In the genomic region with DNA sequence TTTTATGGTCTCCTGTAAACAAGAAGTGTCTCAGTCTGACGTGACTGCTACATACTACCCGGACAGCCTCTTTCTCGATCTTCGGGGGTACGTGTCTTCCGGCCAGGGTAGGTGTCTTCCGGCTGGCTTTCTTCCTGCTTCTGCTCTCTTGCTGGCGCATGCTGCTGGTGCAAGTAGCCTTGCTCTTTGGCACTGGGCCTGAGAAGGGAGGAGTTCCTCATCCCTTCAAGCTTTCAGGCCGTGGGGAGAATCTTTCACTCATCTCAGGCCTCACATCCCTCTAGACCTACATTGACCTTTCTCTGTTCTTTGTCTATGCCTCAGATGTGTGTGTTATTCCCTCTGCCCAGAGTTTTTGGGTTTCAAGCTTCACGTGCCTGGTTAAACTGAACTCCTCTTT, we compare ENCODE assay signal across 7 cellular contexts.
"Had no signal": no experiment of that assay in that cellular context is flagged by ENCODE, and none has a peak within 500 bp of the region (broad histone marks: within the 10 kb centered on the region; RNA-seq: fewer than 3 reads in every experiment).

No MANE protein-coding gene starts in this region.

- H3K4me3 Mint-ChIP-seq: HFFc6 had no signal

- H3K27ac ChIP-seq: GM23248, HL-60 had no signal

- H3K9ac ChIP-seq: GM23248 had no signal

- H3K36me3 Mint-ChIP-seq: IgD-negative memory B cell had no signal

- H2AFZ ChIP-seq: GM23248 had no signal

- H3K4me1 Mint-ChIP-seq: IgD-negative memory B cell had no signal

- H3K9me3 ChIP-seq: HAP-1 had no signal

- H3K27ac Mint-ChIP-seq: HFFc6, IgD-negative memory B cell had no signal

- H3K36me3 ChIP-seq: HAP-1 had no signal

- H3K4me3 ChIP-seq: GM23248, HAP-1 had no signal

- DNase-seq: GM23248, GOT3, H7, HFFc6 had no signal

- H3K4me1 ChIP-seq: HAP-1 had no signal
